In the genomic region with DNA sequence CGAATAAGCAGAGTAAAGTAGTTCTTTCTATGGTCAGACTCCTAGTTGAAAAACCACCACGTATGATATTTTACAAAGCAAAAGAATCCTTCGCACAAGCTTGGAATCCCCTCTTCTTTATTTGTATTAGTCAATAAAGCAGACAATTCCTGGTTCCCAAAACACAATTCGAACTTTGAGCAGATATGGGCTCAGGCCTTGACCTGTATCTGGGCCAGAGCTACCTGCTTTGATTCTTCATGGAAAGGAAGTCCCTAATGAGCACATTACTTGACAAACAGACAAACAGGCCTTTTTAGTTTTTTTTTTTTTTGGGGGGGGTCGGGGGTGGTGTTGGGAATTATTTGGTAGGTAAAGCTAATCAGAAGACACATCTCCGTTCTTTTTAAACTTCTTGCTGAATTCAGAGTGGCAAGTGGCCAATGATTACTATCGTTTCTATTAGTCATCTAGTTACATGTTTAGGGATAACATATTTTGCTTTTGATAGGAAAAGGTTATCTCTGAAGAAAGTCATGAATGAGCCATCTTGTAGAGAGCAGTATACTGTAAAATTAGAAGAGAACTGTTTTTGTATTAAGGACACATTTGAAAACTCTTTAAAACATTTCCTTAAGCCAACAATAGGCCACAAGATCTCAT, we compare ENCODE assay signal across 1 cellular context.
TF ChIP-seq lines count a peak whose summit lies in the region.

No MANE protein-coding gene starts in this region.

TF ChIP-seq in SK-N-SH treated with all-trans-retinoic acid at 6 μM for 48 hours, 23 proteins besides CTCF, POLR2A, EP300 and RAD21 (continued from another document):
- TF ChIP-seq TSHZ2 (CRISPR knock-in tag; IDR thresholded peaks at IDR 0.05) (no peak), CREB5 (CRISPR knock-in tag; IDR thresholded peaks at IDR 0.05; ENCODE audit: low read depth) (no peak), BACH2 (CRISPR knock-in tag; IDR thresholded peaks at IDR 0.05; ENCODE audit: borderline replicate concordance) (no peak), ISL1 (CRISPR knock-in tag; IDR thresholded peaks at IDR 0.05) (no peak), TCF4 (CRISPR knock-in tag; IDR thresholded peaks at IDR 0.05; ENCODE audit: borderline replicate concordance) (no peak), RARB (CRISPR knock-in tag; IDR thresholded peaks at IDR 0.05) (no peak), ZFP30 (CRISPR knock-in tag; IDR thresholded peaks at IDR 0.05) (no peak), OSR1 (CRISPR knock-in tag; IDR thresholded peaks at IDR 0.05) (no peak), ZNF565 (CRISPR knock-in tag; conservative IDR thresholded peaks at IDR 0.05; ENCODE audit: low read depth) (no peak), ESRRG (CRISPR knock-in tag; IDR thresholded peaks at IDR 0.05) (no peak), ARNTL (CRISPR knock-in tag; IDR thresholded peaks at IDR 0.05; ENCODE audit: borderline replicate concordance, low read depth) (no peak)
